In the genomic region with DNA sequence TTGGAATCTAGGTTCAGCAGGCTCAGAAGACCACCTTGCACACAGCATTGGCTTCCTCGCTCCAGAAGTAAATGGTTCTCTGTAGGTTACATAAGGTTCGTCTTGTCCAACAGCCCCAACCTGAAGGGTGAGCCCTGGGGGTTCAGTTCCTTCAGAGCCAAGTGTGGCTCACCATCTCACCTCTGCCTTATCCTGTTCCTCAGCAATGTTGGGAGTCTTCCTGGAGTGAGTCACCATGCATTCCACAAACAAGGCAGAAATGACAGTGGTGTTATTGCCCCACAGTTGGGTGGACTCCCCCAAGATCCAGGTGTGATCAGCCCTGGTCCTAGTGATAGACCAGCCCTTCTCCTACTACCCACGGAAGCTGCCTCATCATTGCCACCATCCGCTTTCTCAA, we compare ENCODE assay signal across 16 cellular contexts. TPM values are rescaled to one million over a fixed set of nuclear protein-coding genes. Genes with fewer than 3 reads are reported as not detected.
DNase-seq lines count a peak whose midpoint lies in the region; ATAC-seq and TF ChIP-seq lines count a peak whose summit lies in the region.
"Had no signal": no experiment of that assay in that cellular context is flagged by ENCODE, and none has a peak within 500 bp of the region (broad histone marks: within the 10 kb centered on the region; RNA-seq: fewer than 3 reads in every experiment).

No MANE protein-coding gene starts in this region.

- no peak for TF ChIP-seq POLR2A in HCT116 (IDR thresholded peaks at IDR 0.05; ENCODE audit: borderline replicate concordance, extremely low read depth, insufficient read depth, insufficient read length)
- no peak for TF ChIP-seq POLR2A in esophagus muscularis mucosa (IDR thresholded peaks at IDR 0.05; ENCODE audit: low read depth)

- BruUV-seq in HCT116 (replicated peaks; lab: Mats Ljungman, UMichigan): no TSS peak

- no peaks in the 10 kb centered on the region for H3K27me3 ChIP-seq in HCT116 (ENCODE audit: insufficient read depth, low read length)
- no peaks in the 10 kb centered on the region for H3K27me3 ChIP-seq in esophagus (ENCODE audit: control insufficient read depth in 1 of 2, insufficient read depth in 2 of 2, low read length in 2 of 2)
- H3K27me3 ChIP-seq in esophagus muscularis mucosa: no peaks in the 10 kb centered on the region

- no peaks in the 10 kb centered on the region for H4K20me1 ChIP-seq in HCT116 (ENCODE audit: insufficient read depth)

- peak overlapping the region; percentile 22; the same call in 1 of the 2 replicates for H3K4me2 ChIP-seq in HCT116 (ENCODE audit: low read length)

- RAD21 ChIA-PET in HCT116 (lab: Charles Lee; ENCODE audit: low non-redundant PET in 1 of 2, low total read pairs in 2 of 2, uncharacterized antibody in 2 of 2, unreplicated experiment in 2 of 2): no interaction called here

- no peak for TF ChIP-seq CTCF in HCT116 (IDR thresholded peaks at IDR 0.05 in 2 of 3, conservative IDR thresholded peaks at IDR 0.05 in 1 of 3; ENCODE audit: borderline replicate concordance in 1 of 3, insufficient read depth in 1 of 3, low read depth in 2 of 3, low read length in 2 of 3)
- no peak for TF ChIP-seq CTCF in RWPE1 (conservative IDR thresholded peaks at IDR 0.05; ENCODE audit: low read depth)
- no peak for TF ChIP-seq CTCF in mucosa of descending colon (IDR thresholded peaks at IDR 0.05)
- no peak for TF ChIP-seq CTCF in esophagus muscularis mucosa (IDR thresholded peaks at IDR 0.05)

- ATAC-seq in HCT116 (peak; percentile 55; the same call in 1 of the 2 replicates), mucosa of descending colon (peak; percentile 61), GM21367 (IDR thresholded peaks at IDR 0.05; ENCODE audit: unreplicated experiment) (no peak)

- H3K4me1 ChIP-seq in HCT116 (ENCODE audit: control insufficient read depth in 1 of 2, insufficient read depth in 2 of 2, low read length in 2 of 2): peaks cover 0 to 12% of the 10 kb centered on the region in 2 experiments; a peak in 3 of 4 replicates
- peaks cover 2 to 13% of the 10 kb centered on the region in 2 donors for H3K4me1 ChIP-seq in esophagus (ENCODE audit: control insufficient read depth in 2 of 2, insufficient read depth in 2 of 2, low read length in 1 of 2)
- H3K4me1 ChIP-seq in mucosa of descending colon (ENCODE audit: low read depth): peaks cover 7% of the 10 kb centered on the region
- peaks cover 7 to 22% (median 12%) of the 10 kb centered on the region in 4 donors for H3K4me1 ChIP-seq in esophagus muscularis mucosa

- H3K36me3 ChIP-seq in HCT116 (ENCODE audit: control insufficient read depth in 1 of 2, insufficient read depth in 2 of 2, low read length in 2 of 2): no peaks in the 10 kb centered on the region
- H3K36me3 ChIP-seq in esophagus (ENCODE audit: control insufficient read depth in 2 of 2, insufficient read depth in 2 of 2, low read length in 1 of 2): no peaks in the 10 kb centered on the region
- H3K36me3 ChIP-seq in mucosa of descending colon (ENCODE audit: low read depth): no peaks in the 10 kb centered on the region
- no peaks in the 10 kb centered on the region for H3K36me3 ChIP-seq in esophagus muscularis mucosa

- CTCF ChIA-PET in HCT116 (lab: Charles Lee) (no interaction called here), RWPE1 (lab: Yijun Ruan, JAX) (no interaction called here)

- no peak overlapping the region for H2AFZ ChIP-seq in HCT116 (ENCODE audit: low read depth, low read length, poor library complexity, severe bottlenecking)

- H3K9me3 ChIP-seq in HCT116 (ENCODE audit: control insufficient read depth in 1 of 2, insufficient read depth in 1 of 2, low read depth in 1 of 2, low read length in 2 of 2): no peaks in the 10 kb centered on the region
- H3K9me3 ChIP-seq in esophagus (ENCODE audit: control insufficient read depth in 2 of 2, insufficient read depth in 1 of 2, low read depth in 1 of 2, low read length in 1 of 2): no peaks in the 10 kb centered on the region
- no peaks in the 10 kb centered on the region for H3K9me3 ChIP-seq in mucosa of descending colon
- no peaks in the 10 kb centered on the region for H3K9me3 ChIP-seq in esophagus muscularis mucosa

- no peak for TF ChIP-seq RAD21 in HCT116 (IDR thresholded peaks at IDR 0.05; ENCODE audit: low read depth)

- 65% methylated on average over 4 of the region's 4 CpGs for WGBS in esophagus, 2 donors
- WGBS in esophagus muscularis mucosa: 97% methylated on average over 4 of the region's 4 CpGs

- H3K79me2 ChIP-seq in HCT116 (ENCODE audit: insufficient read depth, low read length): no peaks in the 10 kb centered on the region

- DNase-seq in HCT116 (ENCODE audit: low read depth, low spot score): no peak
- DNase-seq in RWPE1 (ENCODE audit: low spot score): peak; percentile 63
- no peak for DNase-seq in mucosa of descending colon
- DNase-seq in esophagus muscularis mucosa (ENCODE audit: extremely low spot score): no peak
- DNase-seq in dermis blood vessel endothelial cell: no peak
- no peak for DNase-seq in activated CD4-positive, CD25-positive, alpha-beta regulatory T cell (lab: John Stamatoyannopoulos, UW)
- DNase-seq: DMS 273 treated with DMSO at 0.1 percent for 48 hours, H9, NCI-H1436, NCI-H2029, NCI-H2171, NCI-H510A, SHP77 treated with DMSO at 0.1 percent for 48 hours had no signal

- no peaks in the 10 kb centered on the region for H3K9me2 ChIP-seq in HCT116 (ENCODE audit: insufficient read depth)

- H3K27ac ChIP-seq in HCT116 (ENCODE audit: low read depth, low read length) (no peak overlapping the region), RWPE1 (no peak overlapping the region), esophagus (ENCODE audit: low read depth in 2 of 2, low read length in 1 of 2) (peak overlapping the region; percentile 69 to 83), esophagus muscularis mucosa (replicated peaks in 1 of 4) (no peak overlapping the region)
- H3K27ac ChIP-seq: C4-2B had no signal

- H3K9ac ChIP-seq in HCT116 (ENCODE audit: low read length): no peak overlapping the region

- H3K4me3 ChIP-seq in HCT116 (replicated peaks in 1 of 2; ENCODE audit: low read depth in 1 of 2, low read length in 2 of 2) (no peak overlapping the region), esophagus (ENCODE audit: low read depth in 1 of 2, low read length in 2 of 2) (no peak overlapping the region), mucosa of descending colon (no peak overlapping the region), esophagus muscularis mucosa (no peak overlapping the region)

- no peak for TF ChIP-seq EP300 in esophagus muscularis mucosa (IDR thresholded peaks at IDR 0.05)

- POLR2A ChIA-PET in HCT116 (lab: Charles Lee): interaction anchor here (1.3 kb wide), 1 partner anchor 17 kb away, joined by 3 read pairs; no protein-coding TSS in a partner anchor
- POLR2A ChIA-PET in RWPE1 (lab: Yijun Ruan, JAX; ENCODE audit: low non-redundant PET): no interaction called here

- intact Hi-C loops in HCT116 (cut with micrococcal nuclease): no loop called here
- intact Hi-C loops in mucosa of descending colon (cut with DNase I, micrococcal nuclease): no loop called here
- intact Hi-C loops in esophagus muscularis mucosa (cut with DNase I): no loop called here

TF ChIP-seq in HCT116, 20 proteins besides CTCF, POLR2A, EP300 and RAD21 (continues in another document):
- no peak for TF ChIP-seq ELF1 (IDR thresholded peaks at IDR 0.05; ENCODE audit: borderline replicate concordance, low read depth)
- TF ChIP-seq CEBPB (IDR thresholded peaks at IDR 0.05; ENCODE audit: low read depth): 0 out of 2 replicates have a peak, but pooled peaks have one; percentile 45
- TF ChIP-seq, protein P1, sequence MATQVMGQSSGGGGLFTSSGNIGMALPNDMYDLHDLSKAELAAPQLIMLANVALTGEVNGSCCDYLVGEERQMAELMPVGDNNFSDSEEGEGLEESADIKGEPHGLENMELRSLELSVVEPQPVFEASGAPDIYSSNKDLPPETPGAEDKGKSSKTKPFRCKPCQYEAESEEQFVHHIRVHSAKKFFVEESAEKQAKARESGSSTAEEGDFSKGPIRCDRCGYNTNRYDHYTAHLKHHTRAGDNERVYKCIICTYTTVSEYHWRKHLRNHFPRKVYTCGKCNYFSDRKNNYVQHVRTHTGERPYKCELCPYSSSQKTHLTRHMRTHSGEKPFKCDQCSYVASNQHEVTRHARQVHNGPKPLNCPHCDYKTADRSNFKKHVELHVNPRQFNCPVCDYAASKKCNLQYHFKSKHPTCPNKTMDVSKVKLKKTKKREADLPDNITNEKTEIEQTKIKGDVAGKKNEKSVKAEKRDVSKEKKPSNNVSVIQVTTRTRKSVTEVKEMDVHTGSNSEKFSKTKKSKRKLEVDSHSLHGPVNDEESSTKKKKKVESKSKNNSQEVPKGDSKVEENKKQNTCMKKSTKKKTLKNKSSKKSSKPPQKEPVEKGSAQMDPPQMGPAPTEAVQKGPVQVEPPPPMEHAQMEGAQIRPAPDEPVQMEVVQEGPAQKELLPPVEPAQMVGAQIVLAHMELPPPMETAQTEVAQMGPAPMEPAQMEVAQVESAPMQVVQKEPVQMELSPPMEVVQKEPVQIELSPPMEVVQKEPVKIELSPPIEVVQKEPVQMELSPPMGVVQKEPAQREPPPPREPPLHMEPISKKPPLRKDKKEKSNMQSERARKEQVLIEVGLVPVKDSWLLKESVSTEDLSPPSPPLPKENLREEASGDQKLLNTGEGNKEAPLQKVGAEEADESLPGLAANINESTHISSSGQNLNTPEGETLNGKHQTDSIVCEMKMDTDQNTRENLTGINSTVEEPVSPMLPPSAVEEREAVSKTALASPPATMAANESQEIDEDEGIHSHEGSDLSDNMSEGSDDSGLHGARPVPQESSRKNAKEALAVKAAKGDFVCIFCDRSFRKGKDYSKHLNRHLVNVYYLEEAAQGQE (IDR thresholded peaks at IDR 0.05; ENCODE audit: low read depth): no peak
- TF ChIP-seq, protein P2, sequence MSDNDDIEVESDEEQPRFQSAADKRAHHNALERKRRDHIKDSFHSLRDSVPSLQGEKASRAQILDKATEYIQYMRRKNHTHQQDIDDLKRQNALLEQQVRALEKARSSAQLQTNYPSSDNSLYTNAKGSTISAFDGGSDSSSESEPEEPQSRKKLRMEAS (IDR thresholded peaks at IDR 0.05): no peak
- TF ChIP-seq YY1 (IDR thresholded peaks at IDR 0.05; ENCODE audit: extremely low read depth, insufficient replicate concordance, low read depth, low read length): no peak
- TF ChIP-seq, protein P3, sequence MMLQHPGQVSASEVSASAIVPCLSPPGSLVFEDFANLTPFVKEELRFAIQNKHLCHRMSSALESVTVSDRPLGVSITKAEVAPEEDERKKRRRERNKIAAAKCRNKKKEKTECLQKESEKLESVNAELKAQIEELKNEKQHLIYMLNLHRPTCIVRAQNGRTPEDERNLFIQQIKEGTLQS (IDR thresholded peaks at IDR 0.05): no peak
- TF ChIP-seq CBX3 (IDR thresholded peaks at IDR 0.05; ENCODE audit: low read depth): no peak
- no peak for TF ChIP-seq TCF7L2 (IDR thresholded peaks at IDR 0.05; ENCODE audit: borderline replicate concordance, extremely low read depth, insufficient read depth, insufficient read length)
- peak; percentile 56; the same call in 1 of the 2 replicates for TF ChIP-seq JUND (IDR thresholded peaks at IDR 0.05)

RNA-seq across cellular contexts. Expression of a gene that starts 26.8 kb away (rescaled TPM):
- total RNA-seq in HCT116 (2021; ENCODE audit: unreplicated experiment) (0.89 TPM), mucosa of descending colon (10 to 100 TPM; 31.8 to 82.7 (median 62.3) TPM), esophagus muscularis mucosa (under 1 TPM; 0.32 to 0.92 (median 0.54) TPM), dermis blood vessel endothelial cell (0.14 and 0.17 TPM in 2 replicates)
- 1.8 and 2.2 TPM in 2 replicates for polyA plus RNA-seq in HCT116 (2012)
- polyA plus RNA-seq in esophagus: 1 to 10 TPM in 1 of 2 donors, under 1 TPM in 1; 0.41 to 4.0 TPM

Comparison
In these comparisons a context has a peak if more than half of its experiments do, and no peak if none do; other contexts are left out.
1. H3K27ac ChIP-seq: peak in esophagus (2 of 2); none in HCT116 (single experiment), RWPE1 (single experiment) and esophagus muscularis mucosa (0 of 4).
2. RNA of a gene that starts 26.8 kb away (total RNA-seq): 31.8 to 82.7 TPM in mucosa of descending colon; 0.89 TPM in HCT116 (single experiment), 0.32 to 0.92 TPM in esophagus muscularis mucosa and 0.14 to 0.17 TPM in dermis blood vessel endothelial cell; every median in the first group is over 10 times any median in the second.